In the genomic region with DNA sequence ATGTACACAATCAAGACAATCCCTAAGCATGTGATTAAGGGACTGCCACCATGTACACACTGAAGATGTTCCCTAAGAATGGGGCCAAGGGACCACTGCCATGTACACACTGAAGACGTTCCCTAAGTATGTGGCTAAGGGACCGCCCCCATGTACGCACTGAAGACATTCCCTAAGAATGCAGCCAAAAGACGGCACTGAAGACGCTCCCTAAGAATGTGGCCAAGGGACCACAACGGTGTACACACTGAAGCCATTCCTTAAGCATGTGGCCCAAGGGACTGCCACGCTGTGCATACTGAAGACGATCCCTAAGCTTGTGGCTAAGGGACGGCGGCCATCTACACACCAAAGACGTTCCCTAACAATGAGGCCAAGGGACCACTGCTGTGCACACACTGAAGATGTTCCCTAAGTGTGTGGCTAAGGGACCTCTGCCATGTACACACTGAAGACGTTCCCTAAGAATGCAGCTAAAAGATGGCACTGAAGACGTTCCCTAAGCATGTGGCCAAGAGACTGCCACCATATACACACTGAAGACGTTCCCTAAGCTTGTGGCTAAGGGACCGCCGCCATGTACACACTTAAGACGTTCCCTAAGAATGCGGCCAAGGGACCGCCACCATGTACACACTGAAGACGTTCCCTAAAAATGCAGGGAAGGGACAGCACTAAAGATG, we compare ENCODE assay signal across 1 cellular context.
TF ChIP-seq lines count a peak whose summit lies in the region.

No MANE protein-coding gene starts in this region.

TF ChIP-seq in WTC11, 78 proteins besides CTCF, POLR2A, EP300 and RAD21 (continued from another document):
- TF ChIP-seq, protein P1, sequence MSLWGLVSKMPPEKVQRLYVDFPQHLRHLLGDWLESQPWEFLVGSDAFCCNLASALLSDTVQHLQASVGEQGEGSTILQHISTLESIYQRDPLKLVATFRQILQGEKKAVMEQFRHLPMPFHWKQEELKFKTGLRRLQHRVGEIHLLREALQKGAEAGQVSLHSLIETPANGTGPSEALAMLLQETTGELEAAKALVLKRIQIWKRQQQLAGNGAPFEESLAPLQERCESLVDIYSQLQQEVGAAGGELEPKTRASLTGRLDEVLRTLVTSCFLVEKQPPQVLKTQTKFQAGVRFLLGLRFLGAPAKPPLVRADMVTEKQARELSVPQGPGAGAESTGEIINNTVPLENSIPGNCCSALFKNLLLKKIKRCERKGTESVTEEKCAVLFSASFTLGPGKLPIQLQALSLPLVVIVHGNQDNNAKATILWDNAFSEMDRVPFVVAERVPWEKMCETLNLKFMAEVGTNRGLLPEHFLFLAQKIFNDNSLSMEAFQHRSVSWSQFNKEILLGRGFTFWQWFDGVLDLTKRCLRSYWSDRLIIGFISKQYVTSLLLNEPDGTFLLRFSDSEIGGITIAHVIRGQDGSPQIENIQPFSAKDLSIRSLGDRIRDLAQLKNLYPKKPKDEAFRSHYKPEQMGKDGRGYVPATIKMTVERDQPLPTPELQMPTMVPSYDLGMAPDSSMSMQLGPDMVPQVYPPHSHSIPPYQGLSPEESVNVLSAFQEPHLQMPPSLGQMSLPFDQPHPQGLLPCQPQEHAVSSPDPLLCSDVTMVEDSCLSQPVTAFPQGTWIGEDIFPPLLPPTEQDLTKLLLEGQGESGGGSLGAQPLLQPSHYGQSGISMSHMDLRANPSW (CRISPR knock-in tag; conservative IDR thresholded peaks at IDR 0.05; ENCODE audit: low read depth) = no peak
- TF ChIP-seq, protein P2, sequence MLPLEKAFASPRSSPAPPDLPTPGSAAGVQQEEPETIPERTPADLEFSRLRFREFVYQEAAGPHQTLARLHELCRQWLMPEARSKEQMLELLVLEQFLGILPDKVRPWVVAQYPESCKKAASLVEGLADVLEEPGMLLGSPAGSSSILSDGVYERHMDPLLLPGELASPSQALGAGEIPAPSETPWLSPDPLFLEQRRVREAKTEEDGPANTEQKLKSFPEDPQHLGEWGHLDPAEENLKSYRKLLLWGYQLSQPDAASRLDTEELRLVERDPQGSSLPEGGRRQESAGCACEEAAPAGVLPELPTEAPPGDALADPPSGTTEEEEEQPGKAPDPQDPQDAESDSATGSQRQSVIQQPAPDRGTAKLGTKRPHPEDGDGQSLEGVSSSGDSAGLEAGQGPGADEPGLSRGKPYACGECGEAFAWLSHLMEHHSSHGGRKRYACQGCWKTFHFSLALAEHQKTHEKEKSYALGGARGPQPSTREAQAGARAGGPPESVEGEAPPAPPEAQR (CRISPR knock-in tag; IDR thresholded peaks at IDR 0.05) = no peak
- TF ChIP-seq, protein P3, sequence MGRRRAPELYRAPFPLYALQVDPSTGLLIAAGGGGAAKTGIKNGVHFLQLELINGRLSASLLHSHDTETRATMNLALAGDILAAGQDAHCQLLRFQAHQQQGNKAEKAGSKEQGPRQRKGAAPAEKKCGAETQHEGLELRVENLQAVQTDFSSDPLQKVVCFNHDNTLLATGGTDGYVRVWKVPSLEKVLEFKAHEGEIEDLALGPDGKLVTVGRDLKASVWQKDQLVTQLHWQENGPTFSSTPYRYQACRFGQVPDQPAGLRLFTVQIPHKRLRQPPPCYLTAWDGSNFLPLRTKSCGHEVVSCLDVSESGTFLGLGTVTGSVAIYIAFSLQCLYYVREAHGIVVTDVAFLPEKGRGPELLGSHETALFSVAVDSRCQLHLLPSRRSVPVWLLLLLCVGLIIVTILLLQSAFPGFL (CRISPR knock-in tag; IDR thresholded peaks at IDR 0.05; ENCODE audit: borderline replicate concordance) = no peak
- TF ChIP-seq NFATC4 (CRISPR knock-in tag; IDR thresholded peaks at IDR 0.05) (no peak), ATF1 (CRISPR knock-in tag; IDR thresholded peaks at IDR 0.05) (no peak), TEAD1 (CRISPR knock-in tag; IDR thresholded peaks at IDR 0.05) (no peak), TEAD4 (CRISPR knock-in tag; IDR thresholded peaks at IDR 0.05) (no peak), PRRX2 (CRISPR knock-in tag; IDR thresholded peaks at IDR 0.05) (no peak), RELA (CRISPR knock-in tag; IDR thresholded peaks at IDR 0.05; ENCODE audit: borderline replicate concordance) (no peak), SMAD3 (CRISPR knock-in tag; IDR thresholded peaks at IDR 0.05; ENCODE audit: borderline replicate concordance) (no peak), NR3C1 (CRISPR knock-in tag; conservative IDR thresholded peaks at IDR 0.05; ENCODE audit: low read depth) (no peak)
- TF ChIP-seq, protein P4, sequence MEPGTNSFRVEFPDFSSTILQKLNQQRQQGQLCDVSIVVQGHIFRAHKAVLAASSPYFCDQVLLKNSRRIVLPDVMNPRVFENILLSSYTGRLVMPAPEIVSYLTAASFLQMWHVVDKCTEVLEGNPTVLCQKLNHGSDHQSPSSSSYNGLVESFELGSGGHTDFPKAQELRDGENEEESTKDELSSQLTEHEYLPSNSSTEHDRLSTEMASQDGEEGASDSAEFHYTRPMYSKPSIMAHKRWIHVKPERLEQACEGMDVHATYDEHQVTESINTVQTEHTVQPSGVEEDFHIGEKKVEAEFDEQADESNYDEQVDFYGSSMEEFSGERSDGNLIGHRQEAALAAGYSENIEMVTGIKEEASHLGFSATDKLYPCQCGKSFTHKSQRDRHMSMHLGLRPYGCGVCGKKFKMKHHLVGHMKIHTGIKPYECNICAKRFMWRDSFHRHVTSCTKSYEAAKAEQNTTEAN (CRISPR knock-in tag; IDR thresholded peaks at IDR 0.05) = no peak
- TF ChIP-seq, protein P5, sequence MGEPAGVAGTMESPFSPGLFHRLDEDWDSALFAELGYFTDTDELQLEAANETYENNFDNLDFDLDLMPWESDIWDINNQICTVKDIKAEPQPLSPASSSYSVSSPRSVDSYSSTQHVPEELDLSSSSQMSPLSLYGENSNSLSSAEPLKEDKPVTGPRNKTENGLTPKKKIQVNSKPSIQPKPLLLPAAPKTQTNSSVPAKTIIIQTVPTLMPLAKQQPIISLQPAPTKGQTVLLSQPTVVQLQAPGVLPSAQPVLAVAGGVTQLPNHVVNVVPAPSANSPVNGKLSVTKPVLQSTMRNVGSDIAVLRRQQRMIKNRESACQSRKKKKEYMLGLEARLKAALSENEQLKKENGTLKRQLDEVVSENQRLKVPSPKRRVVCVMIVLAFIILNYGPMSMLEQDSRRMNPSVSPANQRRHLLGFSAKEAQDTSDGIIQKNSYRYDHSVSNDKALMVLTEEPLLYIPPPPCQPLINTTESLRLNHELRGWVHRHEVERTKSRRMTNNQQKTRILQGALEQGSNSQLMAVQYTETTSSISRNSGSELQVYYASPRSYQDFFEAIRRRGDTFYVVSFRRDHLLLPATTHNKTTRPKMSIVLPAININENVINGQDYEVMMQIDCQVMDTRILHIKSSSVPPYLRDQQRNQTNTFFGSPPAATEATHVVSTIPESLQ (CRISPR knock-in tag; IDR thresholded peaks at IDR 0.05) = no peak
- TF ChIP-seq, protein P6, sequence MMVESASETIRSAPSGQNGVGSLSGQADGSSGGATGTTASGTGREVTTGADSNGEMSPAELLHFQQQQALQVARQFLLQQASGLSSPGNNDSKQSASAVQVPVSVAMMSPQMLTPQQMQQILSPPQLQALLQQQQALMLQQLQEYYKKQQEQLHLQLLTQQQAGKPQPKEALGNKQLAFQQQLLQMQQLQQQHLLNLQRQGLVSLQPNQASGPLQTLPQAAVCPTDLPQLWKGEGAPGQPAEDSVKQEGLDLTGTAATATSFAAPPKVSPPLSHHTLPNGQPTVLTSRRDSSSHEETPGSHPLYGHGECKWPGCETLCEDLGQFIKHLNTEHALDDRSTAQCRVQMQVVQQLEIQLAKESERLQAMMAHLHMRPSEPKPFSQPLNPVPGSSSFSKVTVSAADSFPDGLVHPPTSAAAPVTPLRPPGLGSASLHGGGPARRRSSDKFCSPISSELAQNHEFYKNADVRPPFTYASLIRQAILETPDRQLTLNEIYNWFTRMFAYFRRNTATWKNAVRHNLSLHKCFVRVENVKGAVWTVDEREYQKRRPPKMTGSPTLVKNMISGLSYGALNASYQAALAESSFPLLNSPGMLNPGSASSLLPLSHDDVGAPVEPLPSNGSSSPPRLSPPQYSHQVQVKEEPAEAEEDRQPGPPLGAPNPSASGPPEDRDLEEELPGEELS (CRISPR knock-in tag; IDR thresholded peaks at IDR 0.05) = no peak
TF ChIP-seq in WTC11: peak in this region for 0.
